In the genomic region with DNA sequence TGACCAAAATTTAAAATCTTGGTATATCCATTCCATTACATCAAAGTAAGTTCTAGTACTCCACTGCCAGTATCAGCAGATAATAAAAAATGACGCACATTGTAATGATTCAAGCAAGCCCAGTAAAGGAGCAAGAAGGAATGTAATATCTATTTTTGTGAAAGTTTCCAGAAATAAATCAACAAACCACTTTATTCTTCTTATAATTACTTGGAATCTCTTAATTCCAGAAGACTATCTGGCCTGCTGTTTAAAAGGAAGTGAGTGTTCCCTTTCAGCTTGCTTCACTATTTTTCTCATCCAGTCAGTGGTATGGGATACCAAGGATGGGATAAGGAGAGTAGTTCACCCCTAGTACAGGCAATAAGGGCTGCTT, we compare ENCODE assay signal across 1 cellular context.
TF ChIP-seq lines count a peak whose summit lies in the region.

No MANE protein-coding gene starts in this region.

TF ChIP-seq in H1, 55 proteins besides CTCF, POLR2A, EP300 and RAD21:
- TF ChIP-seq SUZ12 (IDR thresholded peaks at IDR 0.05; ENCODE audit: low read length) = no peak
- TF ChIP-seq ATF3 (IDR thresholded peaks at IDR 0.05; ENCODE audit: insufficient read depth, low read depth, low read length) = no peak
- no peak for TF ChIP-seq SRF (IDR thresholded peaks at IDR 0.05; ENCODE audit: low read depth, low read length)
- no peak for TF ChIP-seq CTBP2 (IDR thresholded peaks at IDR 0.05; ENCODE audit: borderline replicate concordance, insufficient read depth, insufficient read length, low read length)
- no peak for TF ChIP-seq HDAC6 (IDR thresholded peaks at IDR 0.05; ENCODE audit: low read depth, low read length)
- no peak for TF ChIP-seq BACH1 (IDR thresholded peaks at IDR 0.05; ENCODE audit: low read length)
- TF ChIP-seq POU5F1 (IDR thresholded peaks at IDR 0.05; ENCODE audit: low read depth, low read length) = no peak
- no peak for TF ChIP-seq RBBP5 (IDR thresholded peaks at IDR 0.05; ENCODE audit: borderline replicate concordance, low read depth, low read length)
- no peak for TF ChIP-seq GTF2F1 (IDR thresholded peaks at IDR 0.05; ENCODE audit: borderline replicate concordance, low read depth, low read length)
- no peak for TF ChIP-seq TEAD4 (IDR thresholded peaks at IDR 0.05; ENCODE audit: low read depth, low read length)
